Comparison of ENCODE assay signal across 1 cellular context in genomic region chr2:127032601-127033000, GRCh38.
TF ChIP-seq lines count a peak whose summit lies in the region.

No MANE protein-coding gene starts in this region.

TF ChIP-seq in GM12878, 131 proteins besides CTCF, POLR2A, EP300 and RAD21 (continued from another document):
- TF ChIP-seq ATF2 (IDR thresholded peaks at IDR 0.05; ENCODE audit: low read length) = 0 out of 2 replicates have a peak, but pooled peaks have one; percentile 19
TF ChIP-seq in GM12878: peak in this region for 1.
